1 cellular context compared by ENCODE assay signal in genomic region chr3:66153961-66154923, GRCh38.
TF ChIP-seq lines count a peak whose summit lies in the region.

No MANE protein-coding gene starts in this region.

TF ChIP-seq in HEK293, 187 proteins besides CTCF, POLR2A, EP300 and RAD21 (continued from another document):
- peak; percentile 30; the same call in 1 of the 2 replicates for TF ChIP-seq PRDM10 (tag by site-specific recombination; IDR thresholded peaks at IDR 0.05)
- no peak for TF ChIP-seq ELK4 (IDR thresholded peaks at IDR 0.05; ENCODE audit: borderline replicate concordance, low read depth, low read length)
- TF ChIP-seq REST (tag by site-specific recombination; IDR thresholded peaks at IDR 0.05), result peak; percentile 73
- TF ChIP-seq ZNF704 (tag by site-specific recombination; IDR thresholded peaks at IDR 0.05), result no peak
- 0 out of 2 replicates have a peak, but pooled peaks have one; percentile 35 for TF ChIP-seq ZBTB21 (tag by site-specific recombination; IDR thresholded peaks at IDR 0.05)
- TF ChIP-seq ZNF544 (tag by site-specific recombination; IDR thresholded peaks at IDR 0.05), result no peak
- no peak for TF ChIP-seq ZNF280C (tag by site-specific recombination; IDR thresholded peaks at IDR 0.05)
- TF ChIP-seq ZNF768 (tag by site-specific recombination; IDR thresholded peaks at IDR 0.05), result no peak
- no peak for TF ChIP-seq ZNF561 (tag by site-specific recombination; IDR thresholded peaks at IDR 0.05; ENCODE audit: borderline replicate concordance)
- no peak for TF ChIP-seq PRDM4 (tag by site-specific recombination; IDR thresholded peaks at IDR 0.05)
- no peak for TF ChIP-seq MYNN (tag by site-specific recombination; IDR thresholded peaks at IDR 0.05; ENCODE audit: borderline replicate concordance)
